In genomic region chr20:38674178-38675133, GRCh38 we compare ENCODE assay signal across 8 cellular contexts. TPM values are rescaled to one million over a fixed set of nuclear protein-coding genes. Genes with fewer than 3 reads are reported as not detected.
DNase-seq lines count a peak whose midpoint lies in the region; ATAC-seq and TF ChIP-seq lines count a peak whose summit lies in the region.

No MANE protein-coding gene starts in this region.

- H3K9me3 ChIP-seq in BLaER1: no peaks in the 10 kb centered on the region
- H3K9me3 ChIP-seq in OCI-LY7 (ENCODE audit: low read length): no peaks in the 10 kb centered on the region
- H3K9me3 ChIP-seq in parathyroid adenoma (ENCODE audit: control insufficient read depth, low read length): no peaks in the 10 kb centered on the region
- H3K9me3 ChIP-seq in thymus (ENCODE audit: control insufficient read depth): no peaks in the 10 kb centered on the region

- H3K4me1 ChIP-seq in BLaER1 (peaks cover 43% of the 10 kb centered on the region), GM23338 (ENCODE audit: insufficient read depth) (peaks cover 27% of the 10 kb centered on the region), OCI-LY7 (ENCODE audit: insufficient read depth, low read length, poor library complexity, severe bottlenecking) (peaks cover 9% of the 10 kb centered on the region), parathyroid adenoma (peaks cover 2% of the 10 kb centered on the region), thymus (ENCODE audit: control insufficient read depth, insufficient read depth, low read length) (peaks cover 10% of the 10 kb centered on the region)

- H3K27ac ChIP-seq in BLaER1 (peak overlapping the region; percentile 95), GM23338 (ENCODE audit: low read depth) (no peak overlapping the region), OCI-LY7 (ENCODE audit: low read depth, low read length, poor library complexity, severe bottlenecking) (peak overlapping the region; percentile 8), parathyroid adenoma (no peak overlapping the region), thymus (ENCODE audit: low read depth) (no peak overlapping the region)

- CTCF ChIA-PET in OCI-LY7 (lab: Charles Lee; ENCODE audit: unreplicated experiment): no interaction called here

- H3K27me3 ChIP-seq in BLaER1: no peaks in the 10 kb centered on the region
- peaks cover 46% of the 10 kb centered on the region for H3K27me3 ChIP-seq in GM23338 (ENCODE audit: insufficient read depth)
- peaks cover 3% of the 10 kb centered on the region for H3K27me3 ChIP-seq in parathyroid adenoma (ENCODE audit: control insufficient read depth, insufficient read depth, low read length)
- H3K27me3 ChIP-seq in thymus (ENCODE audit: control insufficient read depth, insufficient read depth): peaks cover 8% of the 10 kb centered on the region

- H3K4me3 Mint-ChIP-seq in GM23338: peak overlapping the region; percentile 84

- H3K27ac Mint-ChIP-seq in GM23338: no peak overlapping the region

- H3K9me3 Mint-ChIP-seq in GM23338: no peaks in the 10 kb centered on the region; the same call in 2 of the 3 replicates

- no peaks in the 10 kb centered on the region; the same call in 2 of the 3 replicates for H3K36me3 Mint-ChIP-seq in GM23338 (ENCODE audit: low read depth)

- no peaks in the 10 kb centered on the region for H3K36me3 ChIP-seq in BLaER1
- no peaks in the 10 kb centered on the region for H3K36me3 ChIP-seq in GM23338 (ENCODE audit: insufficient read depth)
- H3K36me3 ChIP-seq in OCI-LY7 (ENCODE audit: insufficient read depth, low read length): no peaks in the 10 kb centered on the region
- H3K36me3 ChIP-seq in parathyroid adenoma (ENCODE audit: control insufficient read depth, insufficient read depth, low read length): no peaks in the 10 kb centered on the region
- no peaks in the 10 kb centered on the region for H3K36me3 ChIP-seq in thymus (ENCODE audit: control insufficient read depth, insufficient read depth)

- H3K4me2 ChIP-seq in BLaER1: peak overlapping the region; percentile 96
- H3K4me2 ChIP-seq in GM23338: peak overlapping the region; percentile 82
- peak overlapping the region; percentile 87 for H3K4me2 ChIP-seq in OCI-LY7 (ENCODE audit: low read length)
- H3K4me2 ChIP-seq in parathyroid adenoma (ENCODE audit: low read length): peak overlapping the region; percentile 7

- H4K20me1 ChIP-seq in BLaER1 (no peaks in the 10 kb centered on the region), GM23338 (replicated peaks; ENCODE audit: insufficient read depth) (no peaks in the 10 kb centered on the region; the same call in 1 of the 2 replicates), OCI-LY7 (ENCODE audit: insufficient read depth, low read length) (no peaks in the 10 kb centered on the region)

- BruUV-seq in OCI-LY7 (replicated peaks; lab: Mats Ljungman, UMichigan): no TSS peak

- H3K4me3 ChIP-seq in BLaER1 (peak overlapping the region; percentile 80), GM23338 (peak overlapping the region; percentile 88), OCI-LY7 (ENCODE audit: low read depth, low read length, poor library complexity, severe bottlenecking) (peak overlapping the region; percentile 73), parathyroid adenoma (ENCODE audit: low read depth, low read length) (no peak overlapping the region), thymus (ENCODE audit: low read length) (peak overlapping the region; percentile 51)

- peak; percentile 88 for ATAC-seq in GM23338

- DNase-seq in GM23338 (ENCODE audit: low spot score): peak; percentile 79
- peak; percentile 86 for DNase-seq in OCI-LY7 (ENCODE audit: low spot score)
- DNase-seq in activated naive CD4-positive, alpha-beta T cell treated with Interleukin-2 at 50 U/mL for 16 hours: peak; percentile 45
- DNase-seq in globus pallidus (ENCODE audit: low spot score): peak; percentile 75
- DNase-seq in foreskin melanocyte: no peak

- H3K9me2 ChIP-seq in GM23338 (ENCODE audit: insufficient read depth) (no peaks in the 10 kb centered on the region), OCI-LY7 (ENCODE audit: insufficient read depth, low read length) (no peaks in the 10 kb centered on the region)

- 6% methylated on average over 83 of the region's 83 CpGs for WGBS in thymus

- no peaks in the 10 kb centered on the region for H3K79me2 ChIP-seq in GM23338 (replicated peaks; ENCODE audit: insufficient read depth)
- H3K79me2 ChIP-seq in OCI-LY7 (ENCODE audit: insufficient read depth, low read depth, low read length): no peaks in the 10 kb centered on the region
- no peaks in the 10 kb centered on the region for H3K79me2 ChIP-seq in parathyroid adenoma

- TF ChIP-seq CTCF in GM23338 (conservative IDR thresholded peaks at IDR 0.05; ENCODE audit: low read depth in 2 of 2) (no peak; a peak in 1 of 4 replicates), OCI-LY7 (conservative IDR thresholded peaks at IDR 0.05; ENCODE audit: low read length) (no peak), parathyroid adenoma (IDR thresholded peaks at IDR 0.05) (no peak)

- H3K4me1 Mint-ChIP-seq in GM23338: peaks cover 30% of the 10 kb centered on the region

- H2AFZ ChIP-seq in GM23338 (peak overlapping the region; percentile 96), OCI-LY7 (ENCODE audit: low read length) (peak overlapping the region; percentile 87), parathyroid adenoma (peak overlapping the region; percentile 95)

- H3F3A ChIP-seq in GM23338 (replicated peaks; ENCODE audit: low read depth): peaks cover 11% of the 10 kb centered on the region; the same call in 1 of the 2 replicates

- intact Hi-C loops in OCI-LY7 (cut with micrococcal nuclease; ENCODE audit: unreplicated experiment): no loop called here

- peaks cover 30% of the 10 kb centered on the region for H3K27me3 Mint-ChIP-seq in GM23338 (ENCODE audit: insufficient read depth, low read depth, poor library complexity)

- POLR2A ChIA-PET in OCI-LY7 (lab: Charles Lee): interaction anchor here (0.6 kb wide), 1 partner anchor 305 kb away, joined by 4 read pairs; no protein-coding TSS in a partner anchor

- H3K9ac ChIP-seq in BLaER1: peak overlapping the region; percentile 90
- H3K9ac ChIP-seq in parathyroid adenoma: no peak overlapping the region

TF ChIP-seq in GM23338, 12 proteins besides CTCF, POLR2A, EP300 and RAD21 (continues in another document):
- TF ChIP-seq ZNF114 (CRISPR knock-in tag; IDR thresholded peaks at IDR 0.05) (no peak), CREB1 (CRISPR knock-in tag; IDR thresholded peaks at IDR 0.05; ENCODE audit: low read depth) (peak; percentile 44), POLR2AphosphoS5 (IDR thresholded peaks at IDR 0.05; ENCODE audit: low read depth) (peak; percentile 79), JUNB (IDR thresholded peaks at IDR 0.05; ENCODE audit: unreplicated experiment) (no peak), NANOG (IDR thresholded peaks at IDR 0.05; ENCODE audit: borderline replicate concordance) (no peak), ZNF331 (CRISPR knock-in tag; IDR thresholded peaks at IDR 0.05; ENCODE audit: low read depth) (no peak)
- TF ChIP-seq, protein P1, sequence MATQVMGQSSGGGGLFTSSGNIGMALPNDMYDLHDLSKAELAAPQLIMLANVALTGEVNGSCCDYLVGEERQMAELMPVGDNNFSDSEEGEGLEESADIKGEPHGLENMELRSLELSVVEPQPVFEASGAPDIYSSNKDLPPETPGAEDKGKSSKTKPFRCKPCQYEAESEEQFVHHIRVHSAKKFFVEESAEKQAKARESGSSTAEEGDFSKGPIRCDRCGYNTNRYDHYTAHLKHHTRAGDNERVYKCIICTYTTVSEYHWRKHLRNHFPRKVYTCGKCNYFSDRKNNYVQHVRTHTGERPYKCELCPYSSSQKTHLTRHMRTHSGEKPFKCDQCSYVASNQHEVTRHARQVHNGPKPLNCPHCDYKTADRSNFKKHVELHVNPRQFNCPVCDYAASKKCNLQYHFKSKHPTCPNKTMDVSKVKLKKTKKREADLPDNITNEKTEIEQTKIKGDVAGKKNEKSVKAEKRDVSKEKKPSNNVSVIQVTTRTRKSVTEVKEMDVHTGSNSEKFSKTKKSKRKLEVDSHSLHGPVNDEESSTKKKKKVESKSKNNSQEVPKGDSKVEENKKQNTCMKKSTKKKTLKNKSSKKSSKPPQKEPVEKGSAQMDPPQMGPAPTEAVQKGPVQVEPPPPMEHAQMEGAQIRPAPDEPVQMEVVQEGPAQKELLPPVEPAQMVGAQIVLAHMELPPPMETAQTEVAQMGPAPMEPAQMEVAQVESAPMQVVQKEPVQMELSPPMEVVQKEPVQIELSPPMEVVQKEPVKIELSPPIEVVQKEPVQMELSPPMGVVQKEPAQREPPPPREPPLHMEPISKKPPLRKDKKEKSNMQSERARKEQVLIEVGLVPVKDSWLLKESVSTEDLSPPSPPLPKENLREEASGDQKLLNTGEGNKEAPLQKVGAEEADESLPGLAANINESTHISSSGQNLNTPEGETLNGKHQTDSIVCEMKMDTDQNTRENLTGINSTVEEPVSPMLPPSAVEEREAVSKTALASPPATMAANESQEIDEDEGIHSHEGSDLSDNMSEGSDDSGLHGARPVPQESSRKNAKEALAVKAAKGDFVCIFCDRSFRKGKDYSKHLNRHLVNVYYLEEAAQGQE (IDR thresholded peaks at IDR 0.05; ENCODE audit: unreplicated experiment): peak; percentile 30
- TF ChIP-seq, protein P2, sequence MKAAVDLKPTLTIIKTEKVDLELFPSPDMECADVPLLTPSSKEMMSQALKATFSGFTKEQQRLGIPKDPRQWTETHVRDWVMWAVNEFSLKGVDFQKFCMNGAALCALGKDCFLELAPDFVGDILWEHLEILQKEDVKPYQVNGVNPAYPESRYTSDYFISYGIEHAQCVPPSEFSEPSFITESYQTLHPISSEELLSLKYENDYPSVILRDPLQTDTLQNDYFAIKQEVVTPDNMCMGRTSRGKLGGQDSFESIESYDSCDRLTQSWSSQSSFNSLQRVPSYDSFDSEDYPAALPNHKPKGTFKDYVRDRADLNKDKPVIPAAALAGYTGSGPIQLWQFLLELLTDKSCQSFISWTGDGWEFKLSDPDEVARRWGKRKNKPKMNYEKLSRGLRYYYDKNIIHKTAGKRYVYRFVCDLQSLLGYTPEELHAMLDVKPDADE (IDR thresholded peaks at IDR 0.05): no peak

RNA-seq across cellular contexts. Expression of gene SLC32A1, which starts 49.8 kb away (rescaled TPM):
- total RNA-seq in GM23338 (2014; rRNA removed; shearing (Covaris generic)): 0.08 and 0.87 TPM in 2 replicates
- polyA plus RNA-seq in GM23338 (2016; fragmentation: Nextera tagmentation; extraction: Ambion mirVana) (0.09 TPM in 1 of 2 replicates, not detected in the other), thymus (0.11 TPM)
- not detected in 2 replicates for total RNA-seq in OCI-LY7 (2014; rRNA removed; shearing (Covaris generic))
- not detected in 2 replicates for total RNA-seq in OCI-LY7 (2022)

Comparison
In these comparisons a context has a peak if more than half of its experiments do, and no peak if none do; other contexts are left out.
1. H3K27ac ChIP-seq: peak in BLaER1 (single experiment) and OCI-LY7 (single experiment); none in GM23338 (single experiment), parathyroid adenoma (single experiment) and thymus (single experiment).
2. H3K4me2 ChIP-seq: peak in every context shown above with its lines; median percentile 96 in BLaER1; 87 in OCI-LY7; 82 in GM23338; 7 in parathyroid adenoma.
3. Peak in every context shown above with its lines, with median percentiles within 50 percentile points of each other: H2AFZ ChIP-seq.